Comparison of ENCODE assay signal across 25 cellular contexts in the genomic region with DNA sequence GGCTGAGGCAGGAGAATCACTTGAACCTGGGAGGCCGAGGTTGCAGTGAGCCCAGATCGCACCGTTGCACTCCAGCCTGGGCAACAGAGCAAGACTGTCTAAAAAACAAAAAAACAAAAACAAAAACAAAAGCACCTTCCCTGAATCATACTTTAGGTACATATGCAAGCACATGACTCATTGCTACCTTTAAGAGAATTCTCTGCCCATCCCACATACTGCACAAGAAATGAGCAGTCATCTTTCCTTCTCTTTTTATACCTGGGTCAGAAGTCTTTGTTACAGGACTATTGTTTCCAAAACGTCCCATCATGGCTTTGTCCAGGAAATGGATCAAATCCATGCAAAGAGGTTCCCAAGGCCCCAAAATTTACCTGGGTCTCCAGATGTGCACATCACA. TPM values are rescaled to one million over a fixed set of nuclear protein-coding genes. Genes with fewer than 3 reads are reported as not detected.
"Had no signal": no experiment of that assay in that cellular context is flagged by ENCODE, and none has a peak within 500 bp of the region (broad histone marks: within the 10 kb centered on the region; RNA-seq: fewer than 3 reads in every experiment).

No MANE protein-coding gene starts in this region.

- H3K27ac Mint-ChIP-seq: activated B cell treated with CpG ODN at 0.5 μM for 24 hours; activated CD4-positive, alpha-beta T cell treated with anti-CD3 and anti-CD28 coated beads, Interleukin-2, amount 10 ng/mL, durations not matched to agents 24 days and 14 days; activated naive CD4-positive, alpha-beta T cell treated with anti-CD3 and anti-CD28 coated beads for 36 hours; activated naive CD8-positive, alpha-beta T cell; activated T-helper 17 cell treated with anti-CD3 and anti-CD28 coated beads, Interleukin-2, amount 50 U/mL, for 72 hours; T-cell had no signal

- ATAC-seq: activated T-helper 17 cell treated with anti-CD3 and anti-CD28 coated beads, Interleukin-2, amount 50 U/mL, for 72 hours; Right ventricle myocardium inferior; T-cell had no signal

- H3K9me3 Mint-ChIP-seq: activated B cell treated with CpG ODN at 0.5 μM for 24 hours; activated CD4-positive, alpha-beta T cell treated with anti-CD3 and anti-CD28 coated beads, Interleukin-2, amount 10 ng/mL, durations not matched to agents 24 days and 14 days; activated naive CD4-positive, alpha-beta T cell treated with anti-CD3 and anti-CD28 coated beads for 36 hours; activated T-helper 17 cell treated with anti-CD3 and anti-CD28 coated beads, Interleukin-2, amount 50 U/mL, for 72 hours; T-cell had no signal

- H3K4me3 Mint-ChIP-seq: activated B cell treated with CpG ODN at 0.5 μM for 24 hours; activated CD4-positive, alpha-beta T cell treated with anti-CD3 and anti-CD28 coated beads, Interleukin-2, amount 10 ng/mL, durations not matched to agents 24 days and 14 days; activated naive CD4-positive, alpha-beta T cell treated with anti-CD3 and anti-CD28 coated beads for 36 hours; activated naive CD8-positive, alpha-beta T cell; activated T-helper 17 cell treated with anti-CD3 and anti-CD28 coated beads, Interleukin-2, amount 50 U/mL, for 72 hours; brain; T-cell had no signal

- DNase-seq: activated B cell treated with CpG ODN at 0.5 μM for 24 hours; activated CD4-positive, alpha-beta T cell treated with anti-CD3 and anti-CD28 coated beads for 1 hour; activated CD4-positive, alpha-beta T cell treated with anti-CD3 and anti-CD28 coated beads, Interleukin-2, amount 10 ng/mL, durations not matched to agents 24 days and 14 days; activated CD4-positive, alpha-beta T cell treated with anti-CD3 and anti-CD28 coated beads, Interleukin-2, amount 50 U/mL, for 48 hours; activated CD8-positive, alpha-beta memory T cell treated with anti-CD3 and anti-CD28 coated beads for 24 hours; activated gamma-delta T cell; activated naive CD4-positive, alpha-beta T cell treated with anti-CD3 and anti-CD28 coated beads for 36 hours; activated T-cell treated with anti-CD3 and anti-CD28 coated beads, Interleukin-2, amount 50 U/mL, for 48 hours; amygdala; caudate nucleus; NCI-H1105 treated with DMSO at 0.1 percent for 48 hours; NCI-H146; NCI-H187 treated with DMSO at 0.1 percent for 48 hours; NCI-H2081 treated with DMSO at 0.1 percent for 48 hours; NCI-H446; NCI-H524; T-cell; T-helper 2 cell; T1000 had no signal

- H3K36me3 Mint-ChIP-seq: activated naive CD8-positive, alpha-beta T cell; brain; T-cell had no signal

- H3K27me3 Mint-ChIP-seq: activated naive CD8-positive, alpha-beta T cell; activated T-helper 17 cell treated with anti-CD3 and anti-CD28 coated beads, Interleukin-2, amount 50 U/mL, for 72 hours had no signal

- H3K4me1 Mint-ChIP-seq: activated B cell treated with CpG ODN at 0.5 μM for 24 hours; activated CD4-positive, alpha-beta T cell treated with anti-CD3 and anti-CD28 coated beads, Interleukin-2, amount 10 ng/mL, durations not matched to agents 24 days and 14 days; activated T-helper 17 cell treated with anti-CD3 and anti-CD28 coated beads, Interleukin-2, amount 50 U/mL, for 72 hours; T-cell had no signal

- H3K4me3 ChIP-seq: SK-N-MC had no signal

- H3K27ac ChIP-seq: SK-N-MC had no signal

RNA-seq across cellular contexts. Expression of a gene that starts 21.5 kb away (rescaled TPM):
- total RNA-seq: activated B cell treated with CpG ODN at 0.5 μM for 24 hours; activated CD4-positive, alpha-beta T cell treated with anti-CD3 and anti-CD28 coated beads, Interleukin-2, amount 10 ng/mL, durations not matched to agents 24 days and 14 days; activated naive CD4-positive, alpha-beta T cell treated with anti-CD3 and anti-CD28 coated beads for 36 hours; activated T-helper 17 cell treated with anti-CD3 and anti-CD28 coated beads, Interleukin-2, amount 50 U/mL, for 72 hours; Right ventricle myocardium inferior had no signal

RNA-seq across cellular contexts. Expression of a gene that starts 43.1 kb away (rescaled TPM):
- total RNA-seq: activated B cell treated with CpG ODN at 0.5 μM for 24 hours; activated CD4-positive, alpha-beta T cell treated with anti-CD3 and anti-CD28 coated beads, Interleukin-2, amount 10 ng/mL, durations not matched to agents 24 days and 14 days; activated naive CD4-positive, alpha-beta T cell treated with anti-CD3 and anti-CD28 coated beads for 36 hours; activated T-helper 17 cell treated with anti-CD3 and anti-CD28 coated beads, Interleukin-2, amount 50 U/mL, for 72 hours; astrocyte; Right ventricle myocardium inferior; T-cell had no signal
